15 cellular contexts compared by ENCODE assay signal in the genomic region with DNA sequence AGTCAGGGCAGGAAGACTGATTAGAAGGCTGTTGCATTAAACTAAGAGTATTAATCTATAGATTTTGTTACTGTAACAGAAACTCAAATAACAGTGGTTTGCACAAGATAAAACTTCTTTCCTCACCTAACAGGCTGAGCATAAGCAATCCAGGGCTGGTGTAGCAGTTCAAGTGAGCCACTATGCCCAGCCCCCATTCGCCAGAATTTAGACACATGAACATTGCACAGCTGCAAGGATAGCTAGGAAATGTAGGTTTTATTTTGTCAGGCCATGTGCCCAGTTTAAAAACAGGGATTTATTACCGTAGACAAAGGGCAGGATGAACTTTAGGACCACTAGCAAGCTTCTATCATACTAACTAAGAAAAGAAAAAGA. TPM values are rescaled to one million over a fixed set of nuclear protein-coding genes. Genes with fewer than 3 reads are reported as not detected.
A peak's percentile ranks its signal among the peaks of the same experiment; 100 is the strongest.
DNase-seq lines count a peak whose midpoint lies in the region; FAIRE-seq and TF ChIP-seq lines count a peak whose summit lies in the region.
"Had no signal": no experiment of that assay in that cellular context is flagged by ENCODE, and none has a peak within 500 bp of the region (broad histone marks: within the 10 kb centered on the region; RNA-seq: fewer than 3 reads in every experiment).

No MANE protein-coding gene starts in this region.

- no peak for TF ChIP-seq CTCF in HEK293 (tag by site-specific recombination; IDR thresholded peaks at IDR 0.05)
- no peak for TF ChIP-seq CTCF in hepatocyte (IDR thresholded peaks at IDR 0.05; ENCODE audit: poor library complexity)
- TF ChIP-seq CTCF in nephron (IDR thresholded peaks at IDR 0.05; ENCODE audit: unreplicated experiment in 3 of 3): no peak
- TF ChIP-seq CTCF in transverse colon (IDR thresholded peaks at IDR 0.05): no peak
- TF ChIP-seq CTCF in HFFc6 (IDR thresholded peaks at IDR 0.05): no peak

- no peak for FAIRE-seq in urothelium cell line (lab: Jason Lieb, UNC)
- FAIRE-seq: G401.6, GM12891 had no signal

- intact Hi-C loops in transverse colon (cut with DNase I; ENCODE audit: low total_unique reads): no loop called here
- intact Hi-C loops in activated CD4-positive, alpha-beta T cell treated with anti-CD3 and anti-CD28 coated beads, Interleukin-2, amount 10 ng/mL, durations not matched to agents 24 days and 14 days (cut with micrococcal nuclease): no loop called here
- intact Hi-C loops in posterior cingulate gyrus (cut with DNase I): no loop called here

- H3K9me3 ChIP-seq in HEK293 (ENCODE audit: control insufficient read depth, insufficient read depth, low read depth, low read length) (no peaks in the 10 kb centered on the region), hepatocyte (ENCODE audit: low read depth) (no peaks in the 10 kb centered on the region), transverse colon (no peaks in the 10 kb centered on the region)

- no peak for TF ChIP-seq POLR2A in transverse colon (IDR thresholded peaks at IDR 0.05)

- H3K4me1 ChIP-seq in HEK293 (ENCODE audit: control insufficient read depth, insufficient read depth, low read length) (0 out of 2 replicates have a peak, but pooled peaks cover 4% of the 10 kb centered on the region), hepatocyte (ENCODE audit: insufficient read depth) (peaks cover 6% of the 10 kb centered on the region), transverse colon (peaks cover 0 to 24% (median 6%) of the 10 kb centered on the region in 4 donors)

- peak overlapping the region; percentile 5 to 43 (median 28) for H3K27ac Mint-ChIP-seq in nephron
- no peak overlapping the region for H3K27ac Mint-ChIP-seq in HFFc6
- H3K27ac Mint-ChIP-seq in activated CD4-positive, alpha-beta T cell treated with anti-CD3 and anti-CD28 coated beads, Interleukin-2, amount 10 ng/mL, durations not matched to agents 24 days and 14 days: no peak overlapping the region
- H3K27ac Mint-ChIP-seq: H9 had no signal

- DNase-seq in hepatocyte (ENCODE audit: low spot score) (no peak), transverse colon (no peak), HFFc6 (no peak), urothelium cell line (ENCODE audit: low spot score) (no peak), posterior cingulate gyrus (no peak)
- DNase-seq in activated CD4-positive, alpha-beta T cell treated with anti-CD3 and anti-CD28 coated beads, Interleukin-2, amount 10 ng/mL, durations not matched to agents 24 days and 14 days: no peak
- DNase-seq: Calu3, DMS79, EL, GOT3, H9 had no signal

- H3K27ac ChIP-seq in HEK293 (ENCODE audit: extremely low read depth, low read depth, low read length) (no peak overlapping the region), hepatocyte (peak overlapping the region; percentile 37), transverse colon (peak overlapping the region; percentile 58 to 79 (median 61))

- in situ Hi-C loops in transverse colon (cut with MboI; ENCODE audit: low pct_ligation_motif_present in 1 of 4, low pct_unique_long_range_greater_than_20kb in 1 of 4, low sequenced_read_pairs in 3 of 4): no loop called here

- no peak overlapping the region for H3K4me3 ChIP-seq in HEK293 (ENCODE audit: low read depth, low read length)
- H3K4me3 ChIP-seq in hepatocyte: no peak overlapping the region
- no peak overlapping the region for H3K4me3 ChIP-seq in transverse colon

- H3K79me2 ChIP-seq in hepatocyte: peaks cover 5% of the 10 kb centered on the region

- POLR2A ChIA-PET in HEK293 (lab: Yijun Ruan, JAX): no interaction called here

- CTCF ChIA-PET in HEK293 (lab: Yijun Ruan, JAX): interaction anchor here (0.6 kb wide), 1 partner anchor 257 kb away, joined by 3 read pairs; no protein-coding TSS in a partner anchor

- H3K4me3 Mint-ChIP-seq in nephron (no peak overlapping the region), HFFc6 (no peak overlapping the region)
- no peak overlapping the region for H3K4me3 Mint-ChIP-seq in activated CD4-positive, alpha-beta T cell treated with anti-CD3 and anti-CD28 coated beads, Interleukin-2, amount 10 ng/mL, durations not matched to agents 24 days and 14 days
- H3K4me3 Mint-ChIP-seq: H9 had no signal

- no peaks in the 10 kb centered on the region for H3K36me3 ChIP-seq in HEK293 (ENCODE audit: control insufficient read depth in 2 of 2, insufficient read depth in 1 of 2, low read length in 2 of 2)
- H3K36me3 ChIP-seq in hepatocyte (replicated peaks; ENCODE audit: insufficient read depth, low read depth): no peaks in the 10 kb centered on the region
- H3K36me3 ChIP-seq in transverse colon: no peaks in the 10 kb centered on the region

- 71% methylated on average over 2 of the region's 2 CpGs for WGBS in hepatocyte (ENCODE audit: low lambda C conversion rate, missing lambda C conversion rate)
- WGBS in transverse colon (ENCODE audit: low coverage in 1 of 2), 2 donors: 53% methylated on average over 2 of the region's 2 CpGs; no CpG with 5 or more reads in 1 of the 2 donors

- no peak for TF ChIP-seq EP300 in transverse colon (IDR thresholded peaks at IDR 0.05; ENCODE audit: low read depth)

- H3K27me3 ChIP-seq in hepatocyte (no peaks in the 10 kb centered on the region), transverse colon (no peaks in the 10 kb centered on the region)

- H3K36me3 Mint-ChIP-seq in nephron (ENCODE audit: low read depth) (peaks cover 3% of the 10 kb centered on the region), HFFc6 (ENCODE audit: low read depth) (no peaks in the 10 kb centered on the region)
- no peaks in the 10 kb centered on the region for H3K36me3 Mint-ChIP-seq in activated CD4-positive, alpha-beta T cell treated with anti-CD3 and anti-CD28 coated beads, Interleukin-2, amount 10 ng/mL, durations not matched to agents 24 days and 14 days (ENCODE audit: low read depth)

- H3K4me2 ChIP-seq in hepatocyte: peak overlapping the region; percentile 53

- H3K4me1 Mint-ChIP-seq in nephron: peaks cover 12% of the 10 kb centered on the region
- peaks cover 5% of the 10 kb centered on the region; the same call in 1 of the 2 replicates for H3K4me1 Mint-ChIP-seq in HFFc6 (ENCODE audit: low read depth)
- no peaks in the 10 kb centered on the region for H3K4me1 Mint-ChIP-seq in activated CD4-positive, alpha-beta T cell treated with anti-CD3 and anti-CD28 coated beads, Interleukin-2, amount 10 ng/mL, durations not matched to agents 24 days and 14 days

- no peak overlapping the region for H2AFZ ChIP-seq in hepatocyte

- H3K27me3 Mint-ChIP-seq in nephron (ENCODE audit: low read depth) (peaks cover 4% of the 10 kb centered on the region), HFFc6 (ENCODE audit: insufficient read depth) (no peaks in the 10 kb centered on the region)
- H3K27me3 Mint-ChIP-seq in activated CD4-positive, alpha-beta T cell treated with anti-CD3 and anti-CD28 coated beads, Interleukin-2, amount 10 ng/mL, durations not matched to agents 24 days and 14 days: peaks cover 4% of the 10 kb centered on the region

- peaks cover 8% of the 10 kb centered on the region for H3K9me3 Mint-ChIP-seq in nephron
- H3K9me3 Mint-ChIP-seq in HFFc6: no peaks in the 10 kb centered on the region
- no peaks in the 10 kb centered on the region for H3K9me3 Mint-ChIP-seq in activated CD4-positive, alpha-beta T cell treated with anti-CD3 and anti-CD28 coated beads, Interleukin-2, amount 10 ng/mL, durations not matched to agents 24 days and 14 days

- no peaks in the 10 kb centered on the region for H4K20me1 ChIP-seq in hepatocyte (ENCODE audit: insufficient read depth, poor library complexity, severe bottlenecking)

- H3K9me2 ChIP-seq in hepatocyte (replicated peaks; ENCODE audit: insufficient read depth): no peaks in the 10 kb centered on the region

TF ChIP-seq in HEK293, 187 proteins besides CTCF, POLR2A, EP300 and RAD21:
- no peak for TF ChIP-seq BCL11A (tag by site-specific recombination; IDR thresholded peaks at IDR 0.05; ENCODE audit: low read depth)
- peak; percentile 23; the same call in 1 of the 2 replicates for TF ChIP-seq TRIM28 (IDR thresholded peaks at IDR 0.05; ENCODE audit: borderline replicate concordance, low read length)
- no peak for TF ChIP-seq ZNF423 (tag by site-specific recombination; IDR thresholded peaks at IDR 0.05)

RNA-seq across cellular contexts. Expression of a gene that starts 19.5 kb away (rescaled TPM):
- total RNA-seq in hepatocyte: 53.4 and 194 TPM in 2 replicates
- 22.4 and 24.4 TPM in 2 replicates for polyA plus RNA-seq in hepatocyte
- 100 to 1,000 TPM in 1 of 4 donors, 10 to 100 TPM in 3; 33.7 to 138 (median 58.1) TPM for total RNA-seq in transverse colon
- total RNA-seq in HFFc6 (2021; fragmentation: NEBNext Ultra II Directional; extraction: Animal tissue kit (Norgen Biotek cat#: 25700)): 100 to 1,000 TPM in 3 of 6 experiments, 10 to 100 TPM in 3; 93.3 to 115 (median 105) TPM
- 17.8 and 18.0 TPM in 2 replicates for total RNA-seq in activated CD4-positive, alpha-beta T cell treated with anti-CD3 and anti-CD28 coated beads, Interleukin-2, amount 10 ng/mL, durations not matched to agents 24 days and 14 days

Comparison
In these comparisons a context has a peak if more than half of its experiments do, and no peak if none do; other contexts are left out.
1. H3K27ac Mint-ChIP-seq: peak in nephron (3 of 3); none in HFFc6 (single experiment) and activated CD4-positive, alpha-beta T cell treated with anti-CD3 and anti-CD28 coated beads, Interleukin-2, amount 10 ng/mL, durations not matched to agents 24 days and 14 days (single experiment).